ENCODE assay signal across 32 cellular contexts in the genomic region with DNA sequence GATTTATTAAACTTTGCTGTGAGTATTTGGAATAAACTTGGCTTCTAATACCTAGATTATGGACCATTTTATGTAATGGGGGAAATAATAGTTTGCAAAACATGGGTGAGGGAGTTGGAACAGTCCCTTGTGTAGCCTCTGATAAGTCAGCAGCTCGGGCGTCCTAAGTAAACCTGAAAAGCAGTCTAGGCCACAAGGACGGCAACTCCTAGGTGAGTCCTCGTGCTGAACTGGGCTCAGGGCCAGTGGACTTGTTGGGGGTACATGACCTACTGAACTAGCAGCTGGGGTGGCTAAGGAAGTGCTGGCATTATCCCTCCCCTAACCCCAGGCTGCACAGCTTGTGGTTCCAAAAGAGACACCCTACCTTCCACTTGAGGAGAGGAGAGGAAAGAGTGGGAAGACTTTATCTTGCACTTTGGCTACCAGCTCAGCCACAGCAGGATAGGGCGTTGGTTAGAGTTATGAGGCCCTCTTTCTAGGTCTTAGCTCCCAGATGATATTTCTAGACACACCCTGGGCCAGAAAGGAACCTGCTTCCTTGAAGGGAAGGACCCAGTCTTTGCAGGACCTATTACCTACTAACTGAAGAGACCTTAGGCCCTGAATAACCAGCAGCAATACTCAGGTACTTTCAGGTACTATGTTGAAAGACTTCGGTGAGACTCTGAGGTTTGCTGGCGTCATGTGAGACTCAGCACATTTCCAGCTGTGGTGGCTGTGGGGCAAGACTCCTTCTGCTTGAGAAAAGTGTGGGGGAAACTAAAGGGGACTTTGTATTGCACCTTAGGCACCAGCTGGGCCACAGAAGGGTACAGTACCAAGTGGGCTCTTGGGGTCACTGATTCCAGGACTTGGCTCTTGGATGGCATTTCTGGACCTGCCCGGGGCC.
"Had no signal": no experiment of that assay in that cellular context is flagged by ENCODE, and none has a peak within 500 bp of the region (broad histone marks: within the 10 kb centered on the region; RNA-seq: fewer than 3 reads in every experiment).

No MANE protein-coding gene starts in this region.

- H3K4me3 ChIP-seq: body of pancreas, cardiac muscle cell, esophagus muscularis mucosa, pancreas, prostate gland, sigmoid colon, smooth muscle cell, thyroid gland, upper lobe of left lung, vagina had no signal

- H3K4me2 ChIP-seq: smooth muscle cell had no signal

- H3K4me1 ChIP-seq: body of pancreas, esophagus muscularis mucosa, pancreas, prostate gland, sigmoid colon, thyroid gland, upper lobe of left lung, vagina had no signal

- H3K36me3 ChIP-seq: cardiac muscle cell, esophagus muscularis mucosa, pancreas, prostate gland, sigmoid colon, thyroid gland, upper lobe of left lung, vagina had no signal

- H3K9me3 ChIP-seq: body of pancreas, esophagus muscularis mucosa, pancreas, prostate gland, sigmoid colon, thyroid gland, upper lobe of left lung, vagina had no signal

- H3K27ac ChIP-seq: body of pancreas, cardiac muscle cell, esophagus muscularis mucosa, pancreas, prostate gland, sigmoid colon, thyroid gland, upper lobe of left lung, vagina had no signal

- H3K4me1 Mint-ChIP-seq: activated B cell treated with CpG ODN at 0.5 μM for 24 hours; naive B cell; nephron progenitor cell; stimulated activated memory B cell treated with anti-CD40 and anti-IgM and Interleukin-4, amounts not matched to agents 10 μg/mL and 1 μg/mL and 100 μg/mL, for 72 hours; stimulated activated naive CD8-positive, alpha-beta T cell treated with anti-CD3 and anti-CD28 coated beads, Interleukin-15, amount 100 ng/mL, for 72 hours had no signal

- ATAC-seq: activated CD8-positive, alpha-beta T cell treated with anti-CD3 and anti-CD28 coated beads for 36 hours; activated naive CD4-positive, alpha-beta T cell treated with anti-CD3 and anti-CD28 coated beads, Interleukin-2, amount 50 U/mL, for 72 hours; activated T-cell treated with anti-CD3 and anti-CD28 coated beads, Interleukin-2, amount 50 U/mL, for 72 hours; body of pancreas; effector memory CD8-positive, alpha-beta T cell; left ventricle myocardium superior; pancreas; stimulated activated memory B cell treated with anti-CD40 and anti-IgM and Interleukin-4, amounts not matched to agents 10 μg/mL and 1 μg/mL and 100 μg/mL, for 72 hours; stimulated activated naive CD8-positive, alpha-beta T cell treated with anti-CD3 and anti-CD28 coated beads, Interleukin-15, amount 100 ng/mL, for 72 hours had no signal

- H3K27ac Mint-ChIP-seq: activated B cell treated with CpG ODN at 0.5 μM for 24 hours; activated CD8-positive, alpha-beta T cell treated with anti-CD3 and anti-CD28 coated beads for 36 hours; activated naive CD4-positive, alpha-beta T cell treated with anti-CD3 and anti-CD28 coated beads, Interleukin-2, amount 50 U/mL, for 72 hours; activated T-cell treated with anti-CD3 and anti-CD28 coated beads, Interleukin-2, amount 50 U/mL, for 72 hours; effector memory CD8-positive, alpha-beta T cell; naive B cell; nephron progenitor cell; stimulated activated memory B cell treated with anti-CD40 and anti-IgM and Interleukin-4, amounts not matched to agents 10 μg/mL and 1 μg/mL and 100 μg/mL, for 72 hours; stimulated activated naive CD8-positive, alpha-beta T cell treated with anti-CD3 and anti-CD28 coated beads, Interleukin-15, amount 100 ng/mL, for 72 hours; T-helper 1 cell treated with Interleukin-12 subunit alpha and Interleukin-12 subunit beta and Interleukin-4 antibody, amounts not matched to agents 30 μg/mL and 1 μg/mL, for 36 hours had no signal

- H3K27me3 ChIP-seq: body of pancreas, cardiac muscle cell, esophagus muscularis mucosa, pancreas, sigmoid colon, thyroid gland, upper lobe of left lung, vagina had no signal

- DNase-seq: activated B cell treated with CpG ODN at 0.5 μM for 24 hours; activated CD4-positive, alpha-beta T cell treated with anti-CD3 and anti-CD28 coated beads, Interleukin-2, amount 50 U/mL, for 1 hour; activated CD8-positive, alpha-beta T cell treated with anti-CD3 and anti-CD28 coated beads for 36 hours; activated naive CD4-positive, alpha-beta T cell; activated T-cell treated with anti-CD3 and anti-CD28 coated beads, Interleukin-2, amount 50 U/mL, for 72 hours; aorta; body of pancreas; cortex of kidney; effector memory CD8-positive, alpha-beta T cell; left ventricle myocardium superior; naive B cell; nephron progenitor cell; nucleus accumbens; pancreas; retina; sigmoid colon; stimulated activated CD4-positive, alpha-beta T cell treated with anti-CD3 and anti-CD28 coated beads, Interleukin-1b, Interleukin-23, amount 100 ng/mL, for 48 hours; stimulated activated CD4-positive, alpha-beta T cell treated with anti-CD3 and anti-CD28 coated beads, Interleukin-4, amount 100 ng/mL, for 4 hours; stimulated activated CD8-positive, alpha-beta memory T cell treated with anti-CD3 and anti-CD28 coated beads, Interleukin-4, amount 100 ng/mL, for 48 hours; stimulated activated naive CD8-positive, alpha-beta T cell treated with anti-CD3 and anti-CD28 coated beads, Interleukin-15, amount 100 ng/mL, for 72 hours; SW 1271; T-helper 9 cell; thyroid gland; upper lobe of left lung had no signal

- H3K27me3 Mint-ChIP-seq: activated CD8-positive, alpha-beta T cell treated with anti-CD3 and anti-CD28 coated beads for 36 hours; effector memory CD8-positive, alpha-beta T cell; naive B cell; stimulated activated naive CD8-positive, alpha-beta T cell treated with anti-CD3 and anti-CD28 coated beads, Interleukin-15, amount 100 ng/mL, for 72 hours had no signal

- H3K4me3 Mint-ChIP-seq: activated B cell treated with CpG ODN at 0.5 μM for 24 hours; activated CD8-positive, alpha-beta T cell treated with anti-CD3 and anti-CD28 coated beads for 36 hours; activated T-cell treated with anti-CD3 and anti-CD28 coated beads, Interleukin-2, amount 50 U/mL, for 72 hours; effector memory CD8-positive, alpha-beta T cell; nephron progenitor cell; stimulated activated memory B cell treated with anti-CD40 and anti-IgM and Interleukin-4, amounts not matched to agents 10 μg/mL and 1 μg/mL and 100 μg/mL, for 72 hours; stimulated activated naive CD8-positive, alpha-beta T cell treated with anti-CD3 and anti-CD28 coated beads, Interleukin-15, amount 100 ng/mL, for 72 hours; T-helper 1 cell treated with Interleukin-12 subunit alpha and Interleukin-12 subunit beta and Interleukin-4 antibody, amounts not matched to agents 30 μg/mL and 1 μg/mL, for 36 hours had no signal

- H3K36me3 Mint-ChIP-seq: activated naive CD4-positive, alpha-beta T cell treated with anti-CD3 and anti-CD28 coated beads, Interleukin-2, amount 50 U/mL, for 72 hours; naive B cell; stimulated activated memory B cell treated with anti-CD40 and anti-IgM and Interleukin-4, amounts not matched to agents 10 μg/mL and 1 μg/mL and 100 μg/mL, for 72 hours had no signal
